Comparison of ENCODE assay signal across 14 cellular contexts in the genomic region with DNA sequence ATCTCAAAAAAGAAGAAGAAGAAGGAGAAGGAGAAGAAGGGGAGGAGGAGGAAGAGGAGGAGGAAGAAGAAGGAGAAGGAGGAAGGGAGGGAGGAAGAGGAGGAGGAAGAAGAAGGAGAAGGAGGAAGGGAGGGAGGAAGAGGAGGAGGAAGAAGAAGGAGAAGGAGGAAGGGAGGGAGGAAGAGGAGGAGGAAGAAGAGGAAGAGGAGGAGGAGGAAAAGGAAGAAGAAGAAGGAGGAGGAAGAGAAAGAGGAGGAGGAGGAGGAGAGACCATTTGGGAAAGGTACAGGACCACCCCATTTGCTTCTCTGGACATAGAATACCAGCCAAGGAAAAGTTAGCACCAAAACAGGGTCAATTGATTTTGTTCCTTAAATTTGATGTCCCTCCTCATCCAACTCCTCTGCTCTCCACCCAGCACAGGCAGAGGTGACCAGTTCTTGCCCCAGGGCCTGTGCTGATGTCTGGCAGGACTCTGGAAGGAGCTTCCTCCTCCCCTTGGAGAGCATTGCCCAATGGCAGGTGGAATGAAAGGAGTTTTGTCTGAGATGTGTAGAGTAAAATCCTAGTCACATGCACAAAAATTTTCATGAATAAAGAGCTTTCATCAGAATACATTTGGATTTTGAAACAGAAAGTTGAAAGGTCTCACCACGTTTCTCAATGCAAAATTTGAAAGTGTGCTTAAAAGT.
DNase-seq lines count a peak whose midpoint lies in the region; ATAC-seq and TF ChIP-seq lines count a peak whose summit lies in the region.
"Had no signal": no experiment of that assay in that cellular context is flagged by ENCODE, and none has a peak within 500 bp of the region (broad histone marks: within the 10 kb centered on the region; RNA-seq: fewer than 3 reads in every experiment).

No MANE protein-coding gene starts in this region.

- H3K4me3 Mint-ChIP-seq in Calu3 (ENCODE audit: low read depth, unreplicated experiment) = no peak overlapping the region
- H3K4me3 Mint-ChIP-seq: CD8-positive, alpha-beta T cell had no signal

- TF ChIP-seq CTCF in Calu3 (IDR thresholded peaks at IDR 0.05; ENCODE audit: unreplicated experiment) (no peak), breast epithelium (IDR thresholded peaks at IDR 0.05) (no peak)

- no peaks in the 10 kb centered on the region for H3K9me3 Mint-ChIP-seq in Calu3 (ENCODE audit: low read depth, unreplicated experiment)
- H3K9me3 Mint-ChIP-seq: CD8-positive, alpha-beta T cell had no signal

- no peaks in the 10 kb centered on the region for H3K36me3 Mint-ChIP-seq in Calu3 (ENCODE audit: insufficient read depth, unreplicated experiment)
- H3K36me3 Mint-ChIP-seq: CD8-positive, alpha-beta T cell had no signal

- no peaks in the 10 kb centered on the region for H3K27me3 ChIP-seq in breast epithelium
- H3K27me3 ChIP-seq: BE2C had no signal

- no TSS peak for BruUV-seq in Calu3 (replicated peaks; lab: Mats Ljungman, UMichigan)

- no peak overlapping the region for H3K4me3 ChIP-seq in breast epithelium
- H3K4me3 ChIP-seq: SK-N-MC had no signal

- no peaks in the 10 kb centered on the region for H3K36me3 ChIP-seq in breast epithelium
- H3K36me3 ChIP-seq: BE2C had no signal

- CTCF ChIA-PET in Calu3 (lab: Charles Lee) = no interaction called here

- ATAC-seq in left lobe of liver = peak; percentile 39
- no peak for ATAC-seq in GM18519 (IDR thresholded peaks at IDR 0.05; ENCODE audit: low FRiP score, unreplicated experiment)
- ATAC-seq in activated CD4-positive, CD25-positive, alpha-beta regulatory T cell treated with anti-CD3 and anti-CD28 coated beads, Interleukin-2, amount 50 U/mL, for 24 hours = no peak
- ATAC-seq: CD8-positive, alpha-beta T cell; Panc1 had no signal

- no peaks in the 10 kb centered on the region for H3K4me1 ChIP-seq in breast epithelium
- H3K4me1 ChIP-seq: BE2C had no signal

- H3K27ac ChIP-seq in breast epithelium = peak overlapping the region in 1 of 2 donors; percentile 69
- H3K27ac ChIP-seq: SK-N-MC had no signal

- TF ChIP-seq POLR2A in breast epithelium (IDR thresholded peaks at IDR 0.05) = no peak

- peak; percentile 6 for DNase-seq in Calu3
- peak; percentile 25 to 73 for DNase-seq in NCI-H524 (lab: John Stamatoyannopoulos, UW)
- DNase-seq in breast epithelium (ENCODE audit: low spot score in 2 of 2) = peak; percentile 70 to 74
- DNase-seq in left lobe of liver (ENCODE audit: low spot score) = no peak
- no peak for DNase-seq in AG08396 (ENCODE audit: low spot score)
- DNase-seq: BE2C; CD8-positive, alpha-beta T cell; Kasumi-1; NCI-H1105 treated with DMSO at 0.1 percent for 48 hours; NCI-H1930 had no signal

- no peaks in the 10 kb centered on the region for H3K9me3 ChIP-seq in breast epithelium
- H3K9me3 ChIP-seq: BE2C had no signal

- intact Hi-C loops in Calu3 (cut with micrococcal nuclease; ENCODE audit: unreplicated experiment) = no loop called here
- intact Hi-C loops in breast epithelium (cut with DNase I; ENCODE audit: low total_unique reads) = no loop called here

- H3K27ac Mint-ChIP-seq in Calu3 (ENCODE audit: unreplicated experiment) = no peak overlapping the region
- H3K27ac Mint-ChIP-seq: CD8-positive, alpha-beta T cell had no signal

- H3K27me3 Mint-ChIP-seq in Calu3 (ENCODE audit: unreplicated experiment) = no peaks in the 10 kb centered on the region

- H3K4me1 Mint-ChIP-seq in Calu3 (ENCODE audit: low read depth, unreplicated experiment) = no peaks in the 10 kb centered on the region

Comparison
In these comparisons a context has a peak if more than half of its experiments do, and no peak if none do; other contexts are left out.
1. DNase-seq: peak in Calu3 (single experiment), NCI-H524 (2 of 2) and breast epithelium (2 of 2); none in left lobe of liver (single experiment) and AG08396 (single experiment).